ENCODE assay signal across 9 cellular contexts in the genomic region with DNA sequence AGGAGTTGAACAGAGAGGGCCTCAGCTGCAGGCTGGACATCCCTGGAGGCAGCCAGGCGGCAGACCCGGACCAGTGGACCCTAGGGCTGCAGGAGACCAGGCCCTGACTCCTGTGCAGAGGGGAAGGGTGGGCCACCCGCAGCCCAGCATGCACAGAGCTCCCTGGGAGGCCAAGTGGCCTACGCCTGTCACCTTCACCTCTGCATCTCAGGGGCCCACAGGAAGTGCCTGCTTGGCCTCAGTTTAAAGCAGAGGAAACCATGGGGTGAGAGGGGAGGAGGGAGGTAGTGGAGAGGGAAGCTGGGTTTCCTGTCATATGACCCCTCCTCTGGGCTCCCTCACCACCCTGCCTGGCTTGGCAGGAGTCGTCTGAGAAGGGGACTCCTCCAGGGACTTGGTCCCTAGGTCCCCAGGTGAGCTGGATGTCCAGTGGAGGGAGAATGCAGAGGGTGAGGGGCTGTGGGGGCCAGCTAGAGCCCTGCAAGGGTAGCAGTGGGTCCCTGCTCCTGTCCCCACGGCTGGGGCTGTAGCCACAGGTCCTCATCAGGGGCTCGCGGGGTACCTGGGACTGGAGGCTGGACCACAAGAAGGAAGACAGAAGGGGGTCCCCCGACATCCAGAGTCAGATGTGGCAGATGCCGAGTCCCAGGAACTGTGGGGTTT. TPM values are rescaled to one million over a fixed set of nuclear protein-coding genes. Genes with fewer than 3 reads are reported as not detected.
DNase-seq lines count a peak whose midpoint lies in the region; ATAC-seq, FAIRE-seq and TF ChIP-seq lines count a peak whose summit lies in the region.
"Had no signal": no experiment of that assay in that cellular context is flagged by ENCODE, and none has a peak within 500 bp of the region (broad histone marks: within the 10 kb centered on the region; RNA-seq: fewer than 3 reads in every experiment).

A gene with protein sequence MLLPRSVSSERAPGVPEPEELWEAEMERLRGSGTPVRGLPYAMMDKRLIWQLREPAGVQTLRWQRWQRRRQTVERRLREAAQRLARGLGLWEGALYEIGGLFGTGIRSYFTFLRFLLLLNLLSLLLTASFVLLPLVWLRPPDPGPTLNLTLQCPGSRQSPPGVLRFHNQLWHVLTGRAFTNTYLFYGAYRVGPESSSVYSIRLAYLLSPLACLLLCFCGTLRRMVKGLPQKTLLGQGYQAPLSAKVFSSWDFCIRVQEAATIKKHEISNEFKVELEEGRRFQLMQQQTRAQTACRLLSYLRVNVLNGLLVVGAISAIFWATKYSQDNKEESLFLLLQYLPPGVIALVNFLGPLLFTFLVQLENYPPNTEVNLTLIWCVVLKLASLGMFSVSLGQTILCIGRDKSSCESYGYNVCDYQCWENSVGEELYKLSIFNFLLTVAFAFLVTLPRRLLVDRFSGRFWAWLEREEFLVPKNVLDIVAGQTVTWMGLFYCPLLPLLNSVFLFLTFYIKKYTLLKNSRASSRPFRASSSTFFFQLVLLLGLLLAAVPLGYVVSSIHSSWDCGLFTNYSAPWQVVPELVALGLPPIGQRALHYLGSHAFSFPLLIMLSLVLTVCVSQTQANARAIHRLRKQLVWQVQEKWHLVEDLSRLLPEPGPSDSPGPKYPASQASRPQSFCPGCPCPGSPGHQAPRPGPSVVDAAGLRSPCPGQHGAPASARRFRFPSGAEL (plus strand): TSS at position 333 of the 663 bp plus-strand sequence. CDS start 818 bp downstream, outside the sequence.

- H3K4me3 ChIP-seq in NT2/D1 (ENCODE audit: insufficient read length, low read depth) (peak within 1 kb of the TSS; percentile 29), kidney (ENCODE audit: low read length in 2 of 2) (no peak within 1 kb of the TSS), subcutaneous abdominal adipose tissue (ENCODE audit: low read depth in 1 of 5, low read length in 5 of 5) (peak within 1 kb of the TSS; percentile 3 to 55 (median 25))

- no peaks in the 10 kb centered on the region for H3K27me3 Mint-ChIP-seq in activated T-helper 17 cell treated with anti-CD3 and anti-CD28 coated beads, Interleukin-2, amount 50 U/mL, for 72 hours

- peak within 1 kb of the TSS; percentile 74 for H3K27ac Mint-ChIP-seq in activated T-helper 17 cell treated with anti-CD3 and anti-CD28 coated beads, Interleukin-2, amount 50 U/mL, for 72 hours

- TF ChIP-seq CTCF in kidney (IDR thresholded peaks at IDR 0.05; ENCODE audit: borderline replicate concordance, extremely low read depth, insufficient read depth) = no peak

- in situ Hi-C loops in GM18951 (cut with MboI; ENCODE audit: low sequenced_read_pairs, unreplicated experiment) = no loop called here
- in situ Hi-C loops in ACHN (cut with HindIII; ENCODE audit: low pct_ligation_motif_present, low pct_unique_long_range_greater_than_20kb, low sequenced_read_pairs) = no loop called here

- intact Hi-C loops in kidney (cut with DNase I) = no loop called here

- no peaks in the 10 kb centered on the region for H3K9me3 ChIP-seq in NT2/D1 (ENCODE audit: insufficient read depth, low read length)
- H3K9me3 ChIP-seq in kidney (ENCODE audit: control insufficient read depth in 1 of 2, low read length in 2 of 2) = no peaks in the 10 kb centered on the region
- no peaks in the 10 kb centered on the region for H3K9me3 ChIP-seq in subcutaneous abdominal adipose tissue (ENCODE audit: control insufficient read depth in 5 of 5, low read length in 5 of 5)

- H3K27me3 ChIP-seq in NT2/D1 (ENCODE audit: insufficient read depth, insufficient read length) (peaks cover 37% of the 10 kb centered on the region), subcutaneous abdominal adipose tissue (ENCODE audit: control insufficient read depth in 5 of 5, insufficient read depth in 4 of 5, low read length in 5 of 5) (peaks cover 0 to 12% (median 0%) of the 10 kb centered on the region in 5 donors)

- no peak for DNase-seq in NT2/D1 (ENCODE audit: low read depth, low spot score)
- DNase-seq in kidney = peak; percentile 80
- no peak for DNase-seq in ACHN
- no peak for DNase-seq in H54 (ENCODE audit: insufficient read length, low spot score)

- H3K4me1 ChIP-seq in NT2/D1 (ENCODE audit: insufficient read depth, insufficient read length) (peaks cover 36% of the 10 kb centered on the region), kidney (ENCODE audit: control insufficient read depth in 1 of 2, insufficient read depth in 1 of 2, low read depth in 1 of 2, low read length in 2 of 2) (peaks cover 0 to 22% of the 10 kb centered on the region in 2 donors), subcutaneous abdominal adipose tissue (ENCODE audit: control insufficient read depth in 5 of 5, insufficient read depth in 5 of 5, low read length in 5 of 5) (peaks cover 12 to 84% (median 74%) of the 10 kb centered on the region in 5 donors)

- peaks cover 22% of the 10 kb centered on the region for H3K4me1 Mint-ChIP-seq in activated T-helper 17 cell treated with anti-CD3 and anti-CD28 coated beads, Interleukin-2, amount 50 U/mL, for 72 hours

- H3K27ac ChIP-seq in kidney (ENCODE audit: low read depth in 2 of 2, low read length in 2 of 2) (peak within 1 kb of the TSS; percentile 3 to 5), subcutaneous abdominal adipose tissue (ENCODE audit: low read depth, low read length) (peak within 1 kb of the TSS; percentile 46)

- TF ChIP-seq POLR2A in GM18951 (IDR thresholded peaks at IDR 0.05; ENCODE audit: extremely low read depth, insufficient read depth, insufficient read length) (peak; percentile 79), H54 (IDR thresholded peaks at IDR 0.05; ENCODE audit: low read depth, low read length) (no peak)

- peak within 1 kb of the TSS; percentile 99 for H3K4me3 Mint-ChIP-seq in activated T-helper 17 cell treated with anti-CD3 and anti-CD28 coated beads, Interleukin-2, amount 50 U/mL, for 72 hours

- H3K9me3 Mint-ChIP-seq in activated T-helper 17 cell treated with anti-CD3 and anti-CD28 coated beads, Interleukin-2, amount 50 U/mL, for 72 hours = no peaks in the 10 kb centered on the region

- FAIRE-seq in kidney (lab: Jason Lieb, UNC) = no peak
- no peak for FAIRE-seq in H54 (lab: Jason Lieb, UNC)

- H3K9ac ChIP-seq in NT2/D1 (ENCODE audit: insufficient read length, low read depth) (peak within 1 kb of the TSS; percentile 58), kidney (ENCODE audit: low read length in 2 of 2) (no peak within 1 kb of the TSS), subcutaneous abdominal adipose tissue (ENCODE audit: low read length in 5 of 5) (no peak within 1 kb of the TSS)

- peaks cover 81% of the 10 kb centered on the region for H3K36me3 Mint-ChIP-seq in activated T-helper 17 cell treated with anti-CD3 and anti-CD28 coated beads, Interleukin-2, amount 50 U/mL, for 72 hours (ENCODE audit: low read depth)

- peak; percentile 46 for ATAC-seq in activated T-helper 17 cell treated with anti-CD3 and anti-CD28 coated beads, Interleukin-2, amount 50 U/mL, for 72 hours (replicated peaks)
- ATAC-seq in HG03571 (IDR thresholded peaks at IDR 0.05; ENCODE audit: unreplicated experiment) = no peak

- peaks cover 8% of the 10 kb centered on the region for H3K36me3 ChIP-seq in NT2/D1 (ENCODE audit: insufficient read depth, insufficient read length, low read length)
- H3K36me3 ChIP-seq in kidney (ENCODE audit: control insufficient read depth in 1 of 2, insufficient read depth in 2 of 2, low read length in 2 of 2) = no peaks in the 10 kb centered on the region
- H3K36me3 ChIP-seq in subcutaneous abdominal adipose tissue (ENCODE audit: control insufficient read depth in 5 of 5, insufficient read depth in 5 of 5, low read length in 5 of 5) = peaks cover 0 to 13% (median 0%) of the 10 kb centered on the region in 5 donors

RNA-seq across cellular contexts. Expression of the gene that starts here (rescaled TPM):
- 100 to 1,000 TPM; 126 to 250 TPM for total RNA-seq in activated T-helper 17 cell treated with anti-CD3 and anti-CD28 coated beads, Interleukin-2, amount 50 U/mL, for 72 hours
- 35.9 TPM for total RNA-seq in kidney
- 1.0 TPM for polyA plus RNA-seq in kidney (ENCODE audit: insufficient read depth, low read depth, low replicate concordance)
- total RNA-seq: myocyte had no signal

Comparison
In these comparisons a context has a peak if more than half of its experiments do, and no peak if none do; other contexts are left out.
1. H3K4me3 ChIP-seq: peak in NT2/D1 (single experiment) and subcutaneous abdominal adipose tissue (5 of 5); none in kidney (0 of 2).